27 cellular contexts compared by ENCODE assay signal in the genomic region with DNA sequence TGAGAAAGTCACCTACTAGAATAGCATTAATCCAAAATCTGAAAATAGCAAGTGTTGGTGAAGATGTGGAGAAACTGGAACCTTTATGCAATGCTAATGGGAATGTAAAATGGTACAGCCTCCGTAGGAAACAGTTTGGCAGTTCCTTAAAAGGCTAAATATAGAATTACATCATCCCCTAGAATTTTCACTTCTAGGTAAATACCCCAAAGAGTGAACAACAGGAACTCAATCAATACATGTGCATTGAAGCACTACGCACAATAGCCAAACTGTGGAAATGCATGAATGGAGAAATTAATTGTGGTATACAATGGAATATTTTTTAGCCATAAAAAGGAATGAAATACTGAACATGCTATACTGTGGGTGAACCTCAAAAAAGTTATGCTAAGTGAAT.
"Had no signal": no experiment of that assay in that cellular context is flagged by ENCODE, and none has a peak within 500 bp of the region (broad histone marks: within the 10 kb centered on the region; RNA-seq: fewer than 3 reads in every experiment).

No MANE protein-coding gene starts in this region.

- H3K36me3 Mint-ChIP-seq: activated naive CD4-positive, alpha-beta T cell treated with anti-CD3 and anti-CD28 coated beads, Interleukin-2, amount 10 ng/mL, durations not matched to agents 7 days and 5 days; activated naive CD8-positive, alpha-beta T cell treated with anti-CD3 and anti-CD28 coated beads, Interleukin-2, amount 10 ng/mL, durations not matched to agents 7 days and 5 days; type B pancreatic cell had no signal

- H3K27me3 ChIP-seq: ascending aorta, cardiac muscle cell, colonic mucosa, dorsolateral prefrontal cortex, left lung, right atrium auricular region, uterus had no signal

- H3K4me3 Mint-ChIP-seq: activated CD4-positive, alpha-beta memory T cell treated with anti-CD3 and anti-CD28 coated beads, Interleukin-2, amount 10 ng/mL, durations not matched to agents 7 days and 5 days; activated CD4-positive, alpha-beta T cell treated with anti-CD3 and anti-CD28 coated beads, Interleukin-2, amount 10 ng/mL, durations not matched to agents 7 days and 5 days; activated naive CD4-positive, alpha-beta T cell treated with anti-CD3 and anti-CD28 coated beads, Interleukin-2, amount 10 ng/mL, durations not matched to agents 7 days and 5 days; activated naive CD8-positive, alpha-beta T cell treated with anti-CD3 and anti-CD28 coated beads, Interleukin-2, amount 10 ng/mL, durations not matched to agents 7 days and 5 days; activated T-cell treated with anti-CD3 and anti-CD28 coated beads, Interleukin-2, amount 50 U/mL, for 24 hours; brain; natural killer cell treated with Interleukin-12 subunit alpha and Interleukin-12 subunit beta and Interleukin-15 and Interleukin-18, amount 100 ng/mL, for 72 hours; stimulated activated naive CD8-positive, alpha-beta T cell treated with anti-CD3 and anti-CD28 coated beads, Interleukin-15, Interleukin-2, amounts not matched to agents 100 ng/mL and 50 ng/mL, for 24 hours; type B pancreatic cell had no signal

- H3K9me3 ChIP-seq: ascending aorta, colonic mucosa, left lung, lower lobe of right lung, right atrium auricular region, uterus had no signal

- ATAC-seq: activated CD4-positive, CD25-positive, alpha-beta regulatory T cell treated with anti-CD3 and anti-CD28 coated beads, Interleukin-2, amount 50 U/mL, for 24 hours; left lung; lower lobe of right lung; natural killer cell treated with Interleukin-12 subunit alpha and Interleukin-12 subunit beta and Interleukin-15 and Interleukin-18, amount 100 ng/mL, for 72 hours had no signal

- H3K36me3 ChIP-seq: ascending aorta, cardiac muscle cell, colonic mucosa, left lung, lower lobe of right lung, right atrium auricular region, uterus had no signal

- H3K9me3 Mint-ChIP-seq: activated CD4-positive, alpha-beta T cell treated with anti-CD3 and anti-CD28 coated beads, Interleukin-2, amount 10 ng/mL, durations not matched to agents 7 days and 5 days had no signal

- H3K4me3 ChIP-seq: ascending aorta, cardiac muscle cell, colonic mucosa, dorsolateral prefrontal cortex, left lung, lower lobe of right lung, right atrium auricular region, uterus had no signal

- H3K27ac ChIP-seq: ascending aorta, cardiac muscle cell, colonic mucosa, dorsolateral prefrontal cortex, left lung, lower lobe of right lung, right atrium auricular region, uterus, VCaP had no signal

- H3K27me3 Mint-ChIP-seq: activated CD4-positive, alpha-beta memory T cell treated with anti-CD3 and anti-CD28 coated beads, Interleukin-2, amount 10 ng/mL, durations not matched to agents 7 days and 5 days; activated CD4-positive, alpha-beta T cell treated with anti-CD3 and anti-CD28 coated beads, Interleukin-2, amount 10 ng/mL, durations not matched to agents 7 days and 5 days; activated naive CD4-positive, alpha-beta T cell treated with anti-CD3 and anti-CD28 coated beads, Interleukin-2, amount 10 ng/mL, durations not matched to agents 7 days and 5 days; activated naive CD8-positive, alpha-beta T cell treated with anti-CD3 and anti-CD28 coated beads, Interleukin-2, amount 10 ng/mL, durations not matched to agents 7 days and 5 days; activated T-cell treated with anti-CD3 and anti-CD28 coated beads, Interleukin-2, amount 50 U/mL, for 24 hours; natural killer cell treated with Interleukin-12 subunit alpha and Interleukin-12 subunit beta and Interleukin-15 and Interleukin-18, amount 100 ng/mL, for 72 hours; stimulated activated naive CD8-positive, alpha-beta T cell treated with anti-CD3 and anti-CD28 coated beads, Interleukin-15, Interleukin-2, amounts not matched to agents 100 ng/mL and 50 ng/mL, for 24 hours; type B pancreatic cell had no signal

- H3K4me1 ChIP-seq: ascending aorta, colonic mucosa, left lung, lower lobe of right lung, right atrium auricular region, uterus had no signal

- DNase-seq: activated CD4-positive, alpha-beta memory T cell treated with anti-CD3 and anti-CD28 coated beads, Interleukin-2, amount 10 ng/mL, durations not matched to agents 7 days and 5 days; activated CD4-positive, alpha-beta T cell treated with anti-CD3 and anti-CD28 coated beads, Interleukin-2, amount 10 ng/mL, durations not matched to agents 7 days and 5 days; activated CD8-positive, alpha-beta memory T cell treated with anti-CD3 and anti-CD28 coated beads, Interleukin-2, amount 50 U/mL, for 48 hours; activated gamma-delta T cell; activated naive CD4-positive, alpha-beta T cell treated with anti-CD3 and anti-CD28 coated beads, Interleukin-2, amount 10 ng/mL, durations not matched to agents 7 days and 5 days; activated naive CD8-positive, alpha-beta T cell treated with anti-CD3 and anti-CD28 coated beads, Interleukin-2, amount 10 ng/mL, durations not matched to agents 7 days and 5 days; activated T-cell treated with anti-CD3 and anti-CD28 coated beads, Interleukin-2, amount 50 U/mL, for 24 hours; cerebellar nuclear complex; colonic mucosa; dorsolateral prefrontal cortex; effector memory CD4-positive, alpha-beta T cell; left lung; lower lobe of right lung; mesendoderm; stimulated activated CD4-positive, alpha-beta T cell treated with anti-CD3 and anti-CD28 coated beads, Interleukin-15, amount 100 ng/mL, for 24 hours; stimulated activated CD4-positive, alpha-beta T cell treated with anti-CD3 and anti-CD28 coated beads, Interleukin-2, amount 100 ng/mL, for 24 hours; substantia nigra; uterus had no signal

- H3K27ac Mint-ChIP-seq: activated CD4-positive, alpha-beta memory T cell treated with anti-CD3 and anti-CD28 coated beads, Interleukin-2, amount 10 ng/mL, durations not matched to agents 7 days and 5 days; activated CD4-positive, alpha-beta T cell treated with anti-CD3 and anti-CD28 coated beads, Interleukin-2, amount 10 ng/mL, durations not matched to agents 7 days and 5 days; activated naive CD4-positive, alpha-beta T cell treated with anti-CD3 and anti-CD28 coated beads, Interleukin-2, amount 10 ng/mL, durations not matched to agents 7 days and 5 days; activated naive CD8-positive, alpha-beta T cell treated with anti-CD3 and anti-CD28 coated beads, Interleukin-2, amount 10 ng/mL, durations not matched to agents 7 days and 5 days; activated T-cell treated with anti-CD3 and anti-CD28 coated beads, Interleukin-2, amount 50 U/mL, for 24 hours; brain; natural killer cell treated with Interleukin-12 subunit alpha and Interleukin-12 subunit beta and Interleukin-15 and Interleukin-18, amount 100 ng/mL, for 72 hours; stimulated activated naive CD8-positive, alpha-beta T cell treated with anti-CD3 and anti-CD28 coated beads, Interleukin-15, Interleukin-2, amounts not matched to agents 100 ng/mL and 50 ng/mL, for 24 hours; type B pancreatic cell had no signal

- H3K4me1 Mint-ChIP-seq: activated CD4-positive, alpha-beta memory T cell treated with anti-CD3 and anti-CD28 coated beads, Interleukin-2, amount 10 ng/mL, durations not matched to agents 7 days and 5 days; activated CD4-positive, alpha-beta T cell treated with anti-CD3 and anti-CD28 coated beads, Interleukin-2, amount 10 ng/mL, durations not matched to agents 7 days and 5 days; activated naive CD4-positive, alpha-beta T cell treated with anti-CD3 and anti-CD28 coated beads, Interleukin-2, amount 10 ng/mL, durations not matched to agents 7 days and 5 days; activated naive CD8-positive, alpha-beta T cell treated with anti-CD3 and anti-CD28 coated beads, Interleukin-2, amount 10 ng/mL, durations not matched to agents 7 days and 5 days; brain had no signal
